Comparison of ENCODE assay signal across 14 cellular contexts in the genomic region with DNA sequence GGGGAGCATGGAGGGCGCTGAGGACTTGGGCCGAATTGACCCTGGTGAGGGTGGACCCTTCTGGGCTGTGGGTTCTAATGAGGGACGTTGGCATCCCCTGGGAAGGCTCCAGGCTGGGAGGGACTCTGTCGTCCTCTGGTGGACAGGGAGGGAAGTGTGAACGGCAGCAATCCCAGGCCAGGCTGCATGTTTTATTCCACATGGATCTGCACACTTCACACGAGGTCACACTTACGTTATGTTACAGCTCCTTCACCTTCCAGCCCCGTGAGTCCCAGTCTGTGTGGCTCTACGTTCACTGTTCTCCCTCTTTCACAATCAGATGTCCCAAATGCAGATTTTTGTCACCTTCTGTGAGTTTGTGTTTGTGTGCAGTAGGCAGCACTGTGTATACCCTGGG. TPM values are rescaled to one million over a fixed set of nuclear protein-coding genes. Genes with fewer than 3 reads are reported as not detected.
DNase-seq lines count a peak whose midpoint lies in the region; ATAC-seq and TF ChIP-seq lines count a peak whose summit lies in the region.
"Not testable (repeated sequence)": the region's sequence is repeated elsewhere in the genome, so short reads cannot be mapped to it uniquely, and the experiment has no call there.
"Had no signal": no experiment of that assay in that cellular context is flagged by ENCODE, and none has a peak within 500 bp of the region (broad histone marks: within the 10 kb centered on the region; RNA-seq: fewer than 3 reads in every experiment).

No MANE protein-coding gene starts in this region.

- CTCF ChIA-PET in PC-3 (lab: Charles Lee): not testable (repeated sequence)

- H3K9ac ChIP-seq in Loucy (ENCODE audit: low read depth, low read length, poor library complexity, severe bottlenecking); PC-3 (ENCODE audit: low read length); liver (ENCODE audit: low read depth in 1 of 2, low read length in 2 of 2): not testable (repeated sequence)

- not testable (repeated sequence) for H3F3A ChIP-seq in Loucy (ENCODE audit: low read depth); PC-3 (ENCODE audit: low read length, unreplicated experiment)

- not testable (repeated sequence) for ATAC-seq in PC-3

- H3K79me2 ChIP-seq in Loucy (ENCODE audit: insufficient read depth, low read length); PC-3 (ENCODE audit: low read length): not testable (repeated sequence)

- in situ Hi-C loops in astrocyte of the cerebellum (cut with HindIII; ENCODE audit: low sequenced_read_pairs): not testable (repeated sequence)

- not testable (repeated sequence) for H3K9me2 ChIP-seq in Loucy (replicated peaks; ENCODE audit: low read depth, low read length); PC-3 (replicated peaks; ENCODE audit: low read length)

- peak; percentile 42 for TF ChIP-seq CTCF in AG09319 (IDR thresholded peaks at IDR 0.05; ENCODE audit: low read depth, low read length)
- peak; percentile 22 for TF ChIP-seq CTCF in GM20000 (IDR thresholded peaks at IDR 0.05; ENCODE audit: extremely low read depth, missing control alignments)
- peak; percentile 41; the same call in 1 of the 2 replicates for TF ChIP-seq CTCF in Loucy (conservative IDR thresholded peaks at IDR 0.05; ENCODE audit: low read length)
- TF ChIP-seq CTCF in PC-3 (conservative IDR thresholded peaks at IDR 0.05; ENCODE audit: low read depth, low read length): peak; percentile 30; the same call in 1 of the 2 replicates
- peak; percentile 0 for TF ChIP-seq CTCF in astrocyte of the cerebellum (IDR thresholded peaks at IDR 0.05; ENCODE audit: low read depth, low read length, missing control alignments)
- peak in 4 of 6 experiments; percentile 29 to 70 (median 52) for TF ChIP-seq CTCF in esophagus squamous epithelium (IDR thresholded peaks at IDR 0.05)
- TF ChIP-seq CTCF in liver (IDR thresholded peaks at IDR 0.05; ENCODE audit: low read depth, low read length, missing input control): peak; percentile 26

- intact Hi-C loops in PC-3 (cut with micrococcal nuclease); esophagus squamous epithelium (cut with DNase I): not testable (repeated sequence)

- not testable (repeated sequence) for H3K4me1 ChIP-seq in Loucy (ENCODE audit: insufficient read depth, low read length, poor library complexity, severe bottlenecking); PC-3 (ENCODE audit: insufficient read depth, low read length); esophagus squamous epithelium; liver (ENCODE audit: control insufficient read depth in 4 of 4, insufficient read depth in 4 of 4, low read length in 3 of 4)

- H2AFZ ChIP-seq in Loucy (ENCODE audit: low read length); PC-3 (ENCODE audit: low read length): not testable (repeated sequence)

- not testable (repeated sequence) for H3K27me3 ChIP-seq in Loucy (ENCODE audit: insufficient read depth, low read length, poor library complexity, severe bottlenecking); PC-3 (ENCODE audit: low read length); esophagus squamous epithelium; liver (ENCODE audit: control insufficient read depth in 4 of 4, insufficient read depth in 4 of 4, low read length in 3 of 4)

- not testable (repeated sequence) for H3K4me2 ChIP-seq in Loucy (ENCODE audit: low read depth, low read length, poor library complexity, severe bottlenecking); PC-3 (ENCODE audit: low read length)

- not testable (repeated sequence) for H3K9me3 ChIP-seq in Loucy (ENCODE audit: insufficient read depth, low read depth, low read length); PC-3 (ENCODE audit: low read length); esophagus squamous epithelium; liver (ENCODE audit: control insufficient read depth in 4 of 4, low read length in 3 of 4)

- not testable (repeated sequence) for H3K27ac ChIP-seq in PC-3 (ENCODE audit: low read length); esophagus squamous epithelium; liver (ENCODE audit: low read depth in 1 of 2, low read length in 2 of 2)

- TF ChIP-seq RAD21 in liver (IDR thresholded peaks at IDR 0.05): peak in 1 of 2 donors; percentile 27

- H3K36me3 ChIP-seq in Loucy (ENCODE audit: insufficient read depth, low read length); PC-3 (ENCODE audit: low read depth, low read length); esophagus squamous epithelium; liver (ENCODE audit: control insufficient read depth in 4 of 4, insufficient read depth in 3 of 4, low read depth in 1 of 4, low read length in 3 of 4): not testable (repeated sequence)

- BruUV-seq in PC-3 (replicated peaks; lab: Mats Ljungman, UMichigan): not testable (repeated sequence)

- WGBS in esophagus squamous epithelium, 2 donors: 27 to 32% methylated on average over 2 to 4 of the region's 9 CpGs
- WGBS in liver: 42% methylated on average over 9 of the region's 9 CpGs

- not testable (repeated sequence) for TF ChIP-seq POLR2A in esophagus squamous epithelium (IDR thresholded peaks at IDR 0.05)

- not testable (repeated sequence) for DNase-seq in AG09319 (ENCODE audit: extremely low read depth, low read depth); GM20000 (ENCODE audit: low spot score); PC-3; astrocyte of the cerebellum (ENCODE audit: low read depth); esophagus squamous epithelium (lab: John Stamatoyannopoulos, UW)
- peak; percentile 42 for DNase-seq in EL

- POLR2A ChIA-PET in PC-3 (lab: Charles Lee; ENCODE audit: unreplicated experiment): not testable (repeated sequence)

- not testable (repeated sequence) for H4K20me1 ChIP-seq in Loucy (ENCODE audit: insufficient read depth, low read length, poor library complexity, severe bottlenecking); PC-3 (ENCODE audit: low read length)

- not testable (repeated sequence) for H3K4me3 ChIP-seq in Loucy (ENCODE audit: low read length, poor library complexity, severe bottlenecking); PC-3 (ENCODE audit: low read length); astrocyte of the cerebellum (ENCODE audit: low read depth, low read length); esophagus squamous epithelium; liver (ENCODE audit: low read depth in 1 of 3, low read length in 3 of 3)

RNA-seq across cellular contexts. Expression of gene PSG5, which starts 1.8 kb away (rescaled TPM):
- total RNA-seq in PC-3 (2014; rRNA removed) (not detected in 2 replicates), esophagus squamous epithelium (not detected), liver (not detected)
- polyA plus RNA-seq in liver: not detected
- total RNA-seq: activated T-helper 2 cell treated with anti-CD3 and anti-CD28 coated beads, Interferon-gamma antibody, Interleukin-2, Interleukin-4, amounts not matched to agents 10 μg/mL and 5 μg/mL and 100 μg/mL, durations not matched to agents 14 hours and 24 hours and 36 hours; ascending aorta; heart left ventricle; mesenteric fat pad; urinary bladder had no signal
- polyA plus RNA-seq: heart left ventricle, small intestine, urinary bladder had no signal

RNA-seq across cellular contexts. Expression of gene PSG4, which starts 17.3 kb away (rescaled TPM):
- total RNA-seq in PC-3 (2014; rRNA removed): not detected in 2 replicates
- under 1 TPM in 2 of 4 donors, not detected in 2; 0.35 to 0.41 TPM for total RNA-seq in esophagus squamous epithelium
- total RNA-seq in liver: not detected
- not detected for polyA plus RNA-seq in liver
- total RNA-seq: activated T-helper 2 cell treated with anti-CD3 and anti-CD28 coated beads, Interferon-gamma antibody, Interleukin-2, Interleukin-4, amounts not matched to agents 10 μg/mL and 5 μg/mL and 100 μg/mL, durations not matched to agents 14 hours and 24 hours and 36 hours; ascending aorta; heart left ventricle; mesenteric fat pad had no signal
- polyA plus RNA-seq: heart left ventricle, small intestine, urinary bladder had no signal

Comparison
In these comparisons a context has a peak if more than half of its experiments do, and no peak if none do; other contexts are left out.
1. CTCF ChIP-seq: peak in every context shown above with its lines; median percentile 52 in esophagus squamous epithelium; 42 in AG09319; 41 in Loucy; 30 in PC-3; 26 in liver; 22 in GM20000; 0 in astrocyte of the cerebellum.